Comparison of ENCODE assay signal across 14 cellular contexts in genomic region chr16:10984509-10984908, GRCh38. TPM values are rescaled to one million over a fixed set of nuclear protein-coding genes. Genes with fewer than 3 reads are reported as not detected.
DNase-seq lines count a peak whose midpoint lies in the region; ATAC-seq, FAIRE-seq and TF ChIP-seq lines count a peak whose summit lies in the region.
"Had no signal": no experiment of that assay in that cellular context is flagged by ENCODE, and none has a peak within 500 bp of the region (broad histone marks: within the 10 kb centered on the region; RNA-seq: fewer than 3 reads in every experiment).

No MANE protein-coding gene starts in this region.

- no peaks in the 10 kb centered on the region for H3K9me3 Mint-ChIP-seq in activated T-helper 1 cell treated with anti-CD3 and anti-CD28 coated beads, Interleukin-12 subunit alpha, Interleukin-12 subunit beta, Interleukin-2, Interleukin-4 antibody, amounts not matched to agents 30 ng/mL and 10 ng/mL and 1 ng/mL, durations not matched to agents 14 hours and 24 hours and 36 hours
- H3K9me3 Mint-ChIP-seq: activated B cell treated with CpG ODN at 0.5 μM for 24 hours had no signal

- H2AFZ ChIP-seq in hepatocyte, result no peak overlapping the region

- H3K4me1 Mint-ChIP-seq in activated T-helper 1 cell treated with anti-CD3 and anti-CD28 coated beads, Interleukin-12 subunit alpha, Interleukin-12 subunit beta, Interleukin-2, Interleukin-4 antibody, amounts not matched to agents 30 ng/mL and 10 ng/mL and 1 ng/mL, durations not matched to agents 14 hours and 24 hours and 36 hours (ENCODE audit: low read depth), result peaks cover 73% of the 10 kb centered on the region

- no peak overlapping the region for H3K4me3 ChIP-seq in hepatocyte
- H3K4me3 ChIP-seq: sigmoid colon had no signal

- DNase-seq in Daoy (ENCODE audit: low read depth), result peak; percentile 19
- DNase-seq in HCEC 1CT, result peak; percentile 67
- no peak for DNase-seq in activated T-helper 1 cell treated with anti-CD3 and anti-CD28 coated beads, Interleukin-12 subunit alpha, Interleukin-12 subunit beta, Interleukin-2, Interleukin-4 antibody, amounts not matched to agents 30 ng/mL and 10 ng/mL and 1 ng/mL, durations not matched to agents 14 hours and 24 hours and 36 hours (ENCODE audit: low spot score)
- peak; percentile 62 for DNase-seq in hepatocyte (ENCODE audit: low spot score)
- DNase-seq in SIG-M5 (lab: John Stamatoyannopoulos, UW), result no peak
- no peak for DNase-seq in GM19239 (ENCODE audit: insufficient read length, low spot score)
- DNase-seq: activated B cell treated with CpG ODN at 0.5 μM for 24 hours; activated effector memory CD4-positive, alpha-beta T cell treated with Interleukin-2 at 50 U/mL for 16 hours; hypothalamus; left ventricle myocardium superior; NCI-H1048; sigmoid colon had no signal

- peak overlapping the region; percentile 61 for H3K27ac Mint-ChIP-seq in activated T-helper 1 cell treated with anti-CD3 and anti-CD28 coated beads, Interleukin-12 subunit alpha, Interleukin-12 subunit beta, Interleukin-2, Interleukin-4 antibody, amounts not matched to agents 30 ng/mL and 10 ng/mL and 1 ng/mL, durations not matched to agents 14 hours and 24 hours and 36 hours
- H3K27ac Mint-ChIP-seq: activated B cell treated with CpG ODN at 0.5 μM for 24 hours had no signal

- FAIRE-seq in GM19239 (lab: Jason Lieb, UNC), result no peak

- no peaks in the 10 kb centered on the region for H3K27me3 Mint-ChIP-seq in activated T-helper 1 cell treated with anti-CD3 and anti-CD28 coated beads, Interleukin-12 subunit alpha, Interleukin-12 subunit beta, Interleukin-2, Interleukin-4 antibody, amounts not matched to agents 30 ng/mL and 10 ng/mL and 1 ng/mL, durations not matched to agents 14 hours and 24 hours and 36 hours (ENCODE audit: insufficient read depth)
- H3K27me3 Mint-ChIP-seq: activated B cell treated with CpG ODN at 0.5 μM for 24 hours had no signal

- intact Hi-C loops in activated T-helper 1 cell treated with anti-CD3 and anti-CD28 coated beads, Interleukin-12 subunit alpha, Interleukin-12 subunit beta, Interleukin-2, Interleukin-4 antibody, amounts not matched to agents 30 ng/mL and 10 ng/mL and 1 ng/mL, durations not matched to agents 14 hours and 24 hours and 36 hours (cut with micrococcal nuclease), result no loop called here

- no peaks in the 10 kb centered on the region for H3K9me3 ChIP-seq in hepatocyte (ENCODE audit: low read depth)
- H3K9me3 ChIP-seq: sigmoid colon had no signal

- peak overlapping the region; percentile 46 for H3K27ac ChIP-seq in hepatocyte
- H3K27ac ChIP-seq: sigmoid colon had no signal

- ATAC-seq in GM21619 (IDR thresholded peaks at IDR 0.05; ENCODE audit: unreplicated experiment), result no peak
- ATAC-seq: left ventricle myocardium superior, SK-N-SH treated with all-trans-retinoic acid at 6 μM for 48 hours had no signal

- H3K4me2 ChIP-seq in hepatocyte, result no peak overlapping the region

- 69% methylated on average over 6 of the region's 6 CpGs for WGBS in hepatocyte (ENCODE audit: low lambda C conversion rate, missing lambda C conversion rate)

- H4K20me1 ChIP-seq in hepatocyte (ENCODE audit: insufficient read depth, poor library complexity, severe bottlenecking), result no peaks in the 10 kb centered on the region

- no peaks in the 10 kb centered on the region for H3K27me3 ChIP-seq in hepatocyte
- H3K27me3 ChIP-seq: sigmoid colon had no signal

- no peaks in the 10 kb centered on the region for H3K36me3 ChIP-seq in hepatocyte (replicated peaks; ENCODE audit: insufficient read depth, low read depth)

- H3K36me3 Mint-ChIP-seq in activated T-helper 1 cell treated with anti-CD3 and anti-CD28 coated beads, Interleukin-12 subunit alpha, Interleukin-12 subunit beta, Interleukin-2, Interleukin-4 antibody, amounts not matched to agents 30 ng/mL and 10 ng/mL and 1 ng/mL, durations not matched to agents 14 hours and 24 hours and 36 hours (ENCODE audit: low read depth), result peaks cover 38% of the 10 kb centered on the region

- no peaks in the 10 kb centered on the region for H3K79me2 ChIP-seq in hepatocyte

- no peaks in the 10 kb centered on the region for H3K9me2 ChIP-seq in hepatocyte (replicated peaks; ENCODE audit: insufficient read depth)

- no peak for TF ChIP-seq CTCF in hepatocyte (IDR thresholded peaks at IDR 0.05; ENCODE audit: poor library complexity)

- H3K4me1 ChIP-seq in hepatocyte (ENCODE audit: insufficient read depth), result no peaks in the 10 kb centered on the region

- H3K4me3 Mint-ChIP-seq in activated T-helper 1 cell treated with anti-CD3 and anti-CD28 coated beads, Interleukin-12 subunit alpha, Interleukin-12 subunit beta, Interleukin-2, Interleukin-4 antibody, amounts not matched to agents 30 ng/mL and 10 ng/mL and 1 ng/mL, durations not matched to agents 14 hours and 24 hours and 36 hours, result no peak overlapping the region
- H3K4me3 Mint-ChIP-seq: activated B cell treated with CpG ODN at 0.5 μM for 24 hours had no signal

RNA-seq across cellular contexts. Expression of gene CLEC16A, which starts 40.1 kb away (rescaled TPM):
- 7.2 TPM in 2 replicates for total RNA-seq in Daoy (2014; rRNA removed; shearing (Covaris generic))
- 36.3 and 37.4 TPM in 2 replicates for total RNA-seq in activated T-helper 1 cell treated with anti-CD3 and anti-CD28 coated beads, Interleukin-12 subunit alpha, Interleukin-12 subunit beta, Interleukin-2, Interleukin-4 antibody, amounts not matched to agents 30 ng/mL and 10 ng/mL and 1 ng/mL, durations not matched to agents 14 hours and 24 hours and 36 hours
- 19.7 and 22.6 TPM in 2 replicates for total RNA-seq in hepatocyte
- 22.3 and 29.0 TPM in 2 replicates for polyA plus RNA-seq in hepatocyte

RNA-seq across cellular contexts. Expression of gene DEXI, which starts 42.2 kb away (rescaled TPM):
- total RNA-seq in Daoy (2014; rRNA removed; shearing (Covaris generic)), result 38.4 and 45.4 TPM in 2 replicates
- total RNA-seq in activated T-helper 1 cell treated with anti-CD3 and anti-CD28 coated beads, Interleukin-12 subunit alpha, Interleukin-12 subunit beta, Interleukin-2, Interleukin-4 antibody, amounts not matched to agents 30 ng/mL and 10 ng/mL and 1 ng/mL, durations not matched to agents 14 hours and 24 hours and 36 hours, result 36.2 and 40.8 TPM in 2 replicates
- total RNA-seq in hepatocyte, result 51.6 and 53.7 TPM in 2 replicates
- polyA plus RNA-seq in hepatocyte, result 68.9 and 82.4 TPM in 2 replicates

Comparison
In these comparisons a context has a peak if more than half of its experiments do, and no peak if none do; other contexts are left out.
1. DNase-seq: peak in Daoy (single experiment), HCEC 1CT (single experiment) and hepatocyte (single experiment); none in activated T-helper 1 cell treated with anti-CD3 and anti-CD28 coated beads, Interleukin-12 subunit alpha, Interleukin-12 subunit beta, Interleukin-2, Interleukin-4 antibody, amounts not matched to agents 30 ng/mL and 10 ng/mL and 1 ng/mL, durations not matched to agents 14 hours and 24 hours and 36 hours (single experiment), SIG-M5 (single experiment) and GM19239 (single experiment).